In the genomic region with DNA sequence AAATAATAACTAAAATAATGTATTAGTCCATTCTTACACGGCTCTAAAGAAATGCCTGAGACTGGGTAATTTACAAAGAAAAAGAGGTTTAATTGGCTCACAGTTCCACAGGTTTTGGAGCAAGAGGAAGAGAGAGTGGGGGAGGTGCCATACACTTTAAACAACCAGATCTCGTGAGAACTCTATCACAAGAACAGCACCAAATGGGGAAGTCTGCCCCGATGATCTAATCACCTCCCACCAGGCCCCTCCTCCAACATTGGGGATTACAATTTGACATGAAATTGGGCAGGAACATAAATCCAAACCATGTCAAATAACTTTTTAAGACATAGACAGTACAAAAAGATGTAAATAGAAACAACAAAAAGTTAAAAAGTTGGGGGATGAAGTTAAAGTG, we compare ENCODE assay signal across 21 cellular contexts.
"Had no signal": no experiment of that assay in that cellular context is flagged by ENCODE, and none has a peak within 500 bp of the region (broad histone marks: within the 10 kb centered on the region; RNA-seq: fewer than 3 reads in every experiment).

No MANE protein-coding gene starts in this region.

- DNase-seq: activated B cell treated with CpG ODN at 0.5 μM for 24 hours; activated CD4-positive, alpha-beta T cell treated with anti-CD3 and anti-CD28 coated beads for 36 hours; activated CD4-positive, alpha-beta T cell treated with anti-CD3 and anti-CD28 coated beads, Interleukin-2, amount 50 U/mL, for 4 hours; activated CD8-positive, alpha-beta memory T cell treated with anti-CD3 and anti-CD28 coated beads, Interleukin-2, amount 50 U/mL, for 48 hours; activated effector memory CD4-positive, alpha-beta T cell treated with Interleukin-2 at 50 U/mL for 16 hours; activated naive CD4-positive, alpha-beta T cell treated with anti-CD3 and anti-CD28 coated beads for 36 hours; activated T-cell treated with anti-CD3 and anti-CD28 coated beads, Interleukin-2, amount 50 U/mL, for 48 hours; cerebellar nuclear complex; endodermal cell; esophagus squamous epithelium; gastrocnemius medialis; left ventricle myocardium superior; occipital lobe; posterior cingulate gyrus; right lobe of liver; stimulated activated CD4-positive, alpha-beta T cell treated with anti-CD3 and anti-CD28 coated beads, Interleukin-1b, Interleukin-23, amount 100 ng/mL, for 48 hours; stimulated activated naive CD8-positive, alpha-beta T cell treated with anti-CD3 and anti-CD28 coated beads, Interleukin-15, amount 100 ng/mL, for 72 hours; T-helper 9 cell; tibial artery had no signal

- ATAC-seq: activated CD4-positive, alpha-beta T cell treated with anti-CD3 and anti-CD28 coated beads for 36 hours; gastrocnemius medialis; left ventricle myocardium superior; right lobe of liver; stimulated activated naive CD8-positive, alpha-beta T cell treated with anti-CD3 and anti-CD28 coated beads, Interleukin-15, amount 100 ng/mL, for 72 hours had no signal

- H3K36me3 ChIP-seq: esophagus squamous epithelium, gastrocnemius medialis, right lobe of liver, tibial artery had no signal

- H3K4me1 ChIP-seq: esophagus squamous epithelium, gastrocnemius medialis, right lobe of liver, tibial artery had no signal

- H3K27me3 ChIP-seq: esophagus squamous epithelium, gastrocnemius medialis, right lobe of liver, tibial artery had no signal

- H3K9me3 ChIP-seq: esophagus squamous epithelium, gastrocnemius medialis, right lobe of liver had no signal

- H3K27ac ChIP-seq: esophagus squamous epithelium, gastrocnemius medialis, right lobe of liver, tibial artery had no signal

- H3K4me3 ChIP-seq: coronary artery, esophagus squamous epithelium, gastrocnemius medialis, right lobe of liver, skin epidermis, tibial artery had no signal
